In genomic region chr4:7286798-7287197, GRCh38 we compare ENCODE assay signal across 13 cellular contexts.
DNase-seq lines count a peak whose midpoint lies in the region; TF ChIP-seq lines count a peak whose summit lies in the region.
"Had no signal": no experiment of that assay in that cellular context is flagged by ENCODE, and none has a peak within 500 bp of the region (broad histone marks: within the 10 kb centered on the region; RNA-seq: fewer than 3 reads in every experiment).

No MANE protein-coding gene starts in this region.

- no peak overlapping the region for H3K4me2 ChIP-seq in mammary epithelial cell (ENCODE audit: insufficient read depth, low read depth, low read length)
- peak overlapping the region in 7 of 11 experiments; percentile 35 to 61 (median 46); a peak in 10 of 22 replicates for H3K4me2 ChIP-seq in BLaER1 treated with 17β-estradiol and CSF1 and Interleukin-3, amounts not matched to agents 10 nM and 100 nM

- CTCF ChIA-PET in MCF 10A (lab: Yijun Ruan, JAX), result interaction anchor here (1.0 kb wide), 2 partner anchors 22 to 95 kb away, joined by 3 to 4 read pairs; partner anchors contain the start of gene SORCS2
- CTCF ChIA-PET in mammary epithelial cell (lab: Charles Lee; ENCODE audit: low non-redundant PET), result no interaction called here

- BruUV-seq in MCF 10A (replicated peaks; lab: Mats Ljungman, UMichigan) (no TSS peak), mammary epithelial cell (replicated peaks; lab: Mats Ljungman, UMichigan) (no TSS peak)

- H3K4me3 ChIP-seq in mammary epithelial cell (replicated peaks in 1 of 3; ENCODE audit: insufficient read depth in 1 of 3, low read depth in 2 of 3, low read length in 3 of 3) (no peak overlapping the region), muscle layer of colon (ENCODE audit: low read depth in 1 of 2, low read length in 2 of 2) (no peak overlapping the region), vagina (no peak overlapping the region)
- H3K4me3 ChIP-seq in BLaER1 treated with 17β-estradiol and CSF1 and Interleukin-3, amounts not matched to agents 10 nM and 100 nM, result no peak overlapping the region

- no peaks in the 10 kb centered on the region for H3K36me3 Mint-ChIP-seq in MCF 10A (ENCODE audit: insufficient read depth, unreplicated experiment)

- TF ChIP-seq CTCF in MCF 10A (IDR thresholded peaks at IDR 0.05; ENCODE audit: unreplicated experiment) (no peak), mammary epithelial cell (conservative IDR thresholded peaks at IDR 0.05 in 1 of 2, IDR thresholded peaks at IDR 0.05 in 1 of 2; ENCODE audit: extremely low read depth in 1 of 2, insufficient read depth in 1 of 2, low read depth in 1 of 2, low read length in 2 of 2) (no peak), vagina (IDR thresholded peaks at IDR 0.05) (no peak)

- H3K27ac Mint-ChIP-seq in MCF 10A (ENCODE audit: low read depth, unreplicated experiment), result peak overlapping the region; percentile 58
- H3K27ac Mint-ChIP-seq: B cell; CD4-positive, alpha-beta T cell had no signal

- H3K4me3 Mint-ChIP-seq in MCF 10A (ENCODE audit: unreplicated experiment), result no peak overlapping the region
- H3K4me3 Mint-ChIP-seq: B cell; CD4-positive, alpha-beta T cell; H9 had no signal

- dilution Hi-C loops in mammary epithelial cell (cut with HindIII; ENCODE audit: low sequenced_read_pairs), result loop anchor here (5.0 to 10.0 kb wide), 4 partner anchors 56 to 448 kb away; no protein-coding TSS in a partner anchor

- intact Hi-C loops in MCF 10A (cut with micrococcal nuclease), result no loop called here
- intact Hi-C loops in mammary epithelial cell (cut with micrococcal nuclease), result no loop called here
- intact Hi-C loops in vagina (cut with DNase I), result no loop called here

- no peak for TF ChIP-seq POLR2A in vagina (IDR thresholded peaks at IDR 0.05)

- H3K9ac ChIP-seq in mammary epithelial cell (ENCODE audit: insufficient read depth, low read length) (no peak overlapping the region), muscle layer of colon (ENCODE audit: low read length) (no peak overlapping the region)
- H3K9ac ChIP-seq in BLaER1 treated with 17β-estradiol and CSF1 and Interleukin-3, amounts not matched to agents 10 nM and 100 nM, result no peak overlapping the region

- H3K27ac ChIP-seq in mammary epithelial cell (ENCODE audit: insufficient read depth, low read depth, low read length), result no peak overlapping the region
- no peak overlapping the region for H3K27ac ChIP-seq in BLaER1 treated with 17β-estradiol and CSF1 and Interleukin-3, amounts not matched to agents 10 nM and 100 nM
- H3K27ac ChIP-seq in muscle layer of colon (ENCODE audit: low read depth, low read length), result peak overlapping the region; percentile 40
- peak overlapping the region; percentile 39 for H3K27ac ChIP-seq in vagina
- H3K27ac ChIP-seq: 22Rv1, C4-2B had no signal

- no peaks in the 10 kb centered on the region for H3K9me3 ChIP-seq in mammary epithelial cell (replicated peaks; ENCODE audit: insufficient read depth, low read length)
- no peaks in the 10 kb centered on the region for H3K9me3 ChIP-seq in BLaER1 treated with 17β-estradiol and CSF1 and Interleukin-3, amounts not matched to agents 10 nM and 100 nM (replicated peaks in 1 of 11)
- H3K9me3 ChIP-seq in muscle layer of colon (ENCODE audit: low read length), result no peaks in the 10 kb centered on the region
- no peaks in the 10 kb centered on the region for H3K9me3 ChIP-seq in vagina
- H3K9me3 ChIP-seq: Caco-2 had no signal

- H3K36me3 ChIP-seq in mammary epithelial cell (ENCODE audit: insufficient read depth, low read length), result no peaks in the 10 kb centered on the region
- no peaks in the 10 kb centered on the region for H3K36me3 ChIP-seq in BLaER1 treated with 17β-estradiol and CSF1 and Interleukin-3, amounts not matched to agents 10 nM and 100 nM
- H3K36me3 ChIP-seq in muscle layer of colon (ENCODE audit: insufficient read depth, low read length), result no peaks in the 10 kb centered on the region
- no peaks in the 10 kb centered on the region for H3K36me3 ChIP-seq in vagina

- H3K4me1 Mint-ChIP-seq in MCF 10A (ENCODE audit: insufficient read depth, unreplicated experiment), result peaks cover 9% of the 10 kb centered on the region
- H3K4me1 Mint-ChIP-seq: B cell had no signal

- peaks cover 2% of the 10 kb centered on the region for H3K27me3 ChIP-seq in mammary epithelial cell (ENCODE audit: insufficient read depth, low read length)
- peaks cover 0 to 33% (median 0%) of the 10 kb centered on the region in 11 experiments; a peak in 4 of 22 replicates for H3K27me3 ChIP-seq in BLaER1 treated with 17β-estradiol and CSF1 and Interleukin-3, amounts not matched to agents 10 nM and 100 nM
- no peaks in the 10 kb centered on the region for H3K27me3 ChIP-seq in muscle layer of colon (ENCODE audit: control insufficient read depth in 1 of 2, insufficient read depth in 2 of 2, low read length in 2 of 2)
- H3K27me3 ChIP-seq in vagina, result no peaks in the 10 kb centered on the region

- DNase-seq in MCF 10A (ENCODE audit: unreplicated experiment) (no peak), mammary epithelial cell (no peak), vagina (ENCODE audit: extremely low spot score in 2 of 2) (no peak), NCI-H2196 treated with DMSO at 0.1 percent for 48 hours (lab: John Stamatoyannopoulos, UW; ENCODE audit: unreplicated experiment) (no peak), NCI-H1092 (lab: John Stamatoyannopoulos, UW) (no peak)
- DNase-seq: Caco-2; CD4-positive, alpha-beta T cell; H9 had no signal

- POLR2A ChIA-PET in MCF 10A (lab: Yijun Ruan, JAX), result no interaction called here

- H3K79me2 ChIP-seq in mammary epithelial cell (ENCODE audit: insufficient read depth, low read length), result no peaks in the 10 kb centered on the region

- H3K4me1 ChIP-seq in mammary epithelial cell (ENCODE audit: insufficient read depth, low read length), result peaks cover 3% of the 10 kb centered on the region
- H3K4me1 ChIP-seq in BLaER1 treated with 17β-estradiol and CSF1 and Interleukin-3, amounts not matched to agents 10 nM and 100 nM, result peaks cover 0 to 66% (median 47%) of the 10 kb centered on the region in 10 experiments; a peak in 18 of 20 replicates
- peaks cover 37% of the 10 kb centered on the region for H3K4me1 ChIP-seq in muscle layer of colon (ENCODE audit: insufficient read depth, low read length)
- peaks cover 26% of the 10 kb centered on the region for H3K4me1 ChIP-seq in vagina
- H3K4me1 ChIP-seq: Caco-2 had no signal

- no peaks in the 10 kb centered on the region for H4K20me1 ChIP-seq in mammary epithelial cell (ENCODE audit: insufficient read depth, low read length)
- H4K20me1 ChIP-seq in BLaER1 treated with 17β-estradiol and CSF1 and Interleukin-3, amounts not matched to agents 10 nM and 100 nM, result peaks cover 0 to 27% (median 0%) of the 10 kb centered on the region in 11 experiments; a peak in 3 of 22 replicates

- H3K27me3 Mint-ChIP-seq in MCF 10A (ENCODE audit: insufficient read depth, unreplicated experiment), result peaks cover 41% of the 10 kb centered on the region

- in situ Hi-C loops in mammary epithelial cell (cut with MboI; ENCODE audit: low sequenced_read_pairs in 2 of 2), result no loop called here

- no peaks in the 10 kb centered on the region for H3K9me3 Mint-ChIP-seq in MCF 10A (ENCODE audit: unreplicated experiment)
- H3K9me3 Mint-ChIP-seq: CD4-positive, alpha-beta T cell; H9 had no signal

- no peak overlapping the region for H2AFZ ChIP-seq in mammary epithelial cell (ENCODE audit: low read depth, low read length)

- 89% methylated on average over 5 of the region's 7 CpGs for WGBS in mammary epithelial cell (ENCODE audit: low coverage, missing lambda C conversion rate)

Comparison
In these comparisons a context has a peak if more than half of its experiments do, and no peak if none do; other contexts are left out.
1. H3K27ac ChIP-seq: peak in muscle layer of colon (single experiment) and vagina (single experiment); none in mammary epithelial cell (single experiment) and BLaER1 treated with 17β-estradiol and CSF1 and Interleukin-3, amounts not matched to agents 10 nM and 100 nM (0 of 11).